8 cellular contexts compared by ENCODE assay signal in the genomic region with DNA sequence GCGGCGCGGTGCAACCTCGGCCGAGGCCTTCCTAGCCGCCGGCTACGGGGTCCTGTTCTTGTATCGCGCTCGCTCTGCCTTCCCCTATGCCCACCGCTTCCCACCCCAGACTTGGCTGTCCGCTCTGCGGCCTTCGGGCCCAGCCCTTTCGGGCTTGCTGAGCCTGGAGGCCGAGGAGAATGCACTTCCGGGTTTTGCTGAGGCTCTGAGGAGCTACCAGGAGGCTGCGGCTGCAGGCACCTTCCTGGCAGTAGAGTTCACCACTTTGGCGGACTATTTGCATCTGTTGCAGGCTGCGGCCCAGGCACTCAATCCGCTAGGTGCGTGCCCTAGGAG. TPM values are rescaled to one million over a fixed set of nuclear protein-coding genes. Genes with fewer than 3 reads are reported as not detected.
A peak's percentile ranks its signal among the peaks of the same experiment; 100 is the strongest.
DNase-seq lines count a peak whose midpoint lies in the region; ATAC-seq and TF ChIP-seq lines count a peak whose summit lies in the region.

No MANE protein-coding gene starts in this region.

- POLR2A ChIA-PET in T-cell (lab: Charles Lee), result no interaction called here

- no peaks in the 10 kb centered on the region for H4K20me1 ChIP-seq in KMS-11 (ENCODE audit: insufficient read depth)

- H3K4me2 ChIP-seq in KMS-11, result peak overlapping the region; percentile 77

- peak overlapping the region; percentile 82 for H3K27ac ChIP-seq in KMS-11
- H3K27ac ChIP-seq in brain microvascular endothelial cell, result peak overlapping the region; percentile 69

- TF ChIP-seq CTCF in KMS-11 (conservative IDR thresholded peaks at IDR 0.05; ENCODE audit: low read depth, low read length), result no peak
- no peak for TF ChIP-seq CTCF in brain microvascular endothelial cell (IDR thresholded peaks at IDR 0.05; ENCODE audit: low read depth, low read length, missing control alignments)

- H3K4me1 ChIP-seq in KMS-11 (ENCODE audit: low read depth, poor library complexity, severe bottlenecking), result peaks cover 4% of the 10 kb centered on the region

- H3K4me3 ChIP-seq in KMS-11 (IDR thresholded peaks at IDR 0.05; ENCODE audit: insufficient read depth, low read depth, low read length) (peak overlapping the region; percentile 81), brain microvascular endothelial cell (ENCODE audit: low read depth, low read length) (peak overlapping the region; percentile 81)

- peak overlapping the region; percentile 92 to 98 (median 94) for H3K4me3 Mint-ChIP-seq in T-cell

- H3K9ac ChIP-seq in KMS-11, result peak overlapping the region; percentile 91

- peak overlapping the region; percentile 99 for H2AFZ ChIP-seq in KMS-11 (ENCODE audit: low read depth)

- H3K79me2 ChIP-seq in KMS-11 (ENCODE audit: insufficient read depth, low read depth), result no peaks in the 10 kb centered on the region

- H3K27me3 ChIP-seq in KMS-11 (ENCODE audit: insufficient read depth, low read depth), result no peaks in the 10 kb centered on the region
- no peaks in the 10 kb centered on the region for H3K27me3 ChIP-seq in brain microvascular endothelial cell (replicated peaks)

- peak; percentile 52 for ATAC-seq in GM21737 (IDR thresholded peaks at IDR 0.05; ENCODE audit: unreplicated experiment)
- ATAC-seq in T-cell (replicated peaks in 1 of 4), result peak; percentile 54 to 71 (median 70)

- H3K9me3 Mint-ChIP-seq in T-cell, result no peaks in the 10 kb centered on the region

- peaks cover 36% of the 10 kb centered on the region for H3K36me3 Mint-ChIP-seq in T-cell

- H3K27me3 Mint-ChIP-seq in T-cell, result no peaks in the 10 kb centered on the region

- no peaks in the 10 kb centered on the region for H3K36me3 ChIP-seq in KMS-11 (ENCODE audit: insufficient read depth)
- H3K36me3 ChIP-seq in brain microvascular endothelial cell (replicated peaks), result no peaks in the 10 kb centered on the region

- in situ Hi-C loops in brain microvascular endothelial cell (cut with HindIII; ENCODE audit: low pct_ligation_motif_present, low sequenced_read_pairs), result no loop called here

- peak overlapping the region; percentile 97 to 98 for H3K27ac Mint-ChIP-seq in T-cell

- CTCF ChIA-PET in T-cell (lab: Charles Lee), result no interaction called here

- H3K4me1 Mint-ChIP-seq in T-cell, result peaks cover 42 to 49% (median 46%) of the 10 kb centered on the region in 3 donors

- DNase-seq in GM04503 (ENCODE audit: low read depth) (peak; percentile 26), T-cell (peak in 32 of 34 experiments; percentile 32 to 68 (median 52)), brain microvascular endothelial cell (peak; percentile 25), iPS-NIHi7 (ENCODE audit: extremely low spot score) (peak; percentile 61), HK-2 (ENCODE audit: unreplicated experiment) (no peak)
- peak; percentile 32 to 38 for DNase-seq in stimulated activated CD4-positive, alpha-beta T cell treated with anti-CD3 and anti-CD28 coated beads, Interleukin-12 subunit alpha, Interleukin-12 subunit beta, amount 100 ng/mL, for 24 hours (ENCODE audit: low read depth in 2 of 2)

RNA-seq across cellular contexts. Expression of gene PPCS, which starts 0.4 kb away (rescaled TPM):
- total RNA-seq in T-cell, result 10 to 100 TPM; 47.4 to 63.4 (median 61.8) TPM

RNA-seq across cellular contexts. Expression of gene ZMYND12, which starts 0.9 kb away (rescaled TPM):
- total RNA-seq in T-cell, result 1 to 10 TPM in 1 of 5 donors, under 1 TPM in 3, not detected in 1; 0.26 to 1.3 (median 0.68) TPM

RNA-seq across cellular contexts. Expression of gene CCDC30, which starts 6.4 kb away (rescaled TPM):
- total RNA-seq in T-cell, result 1 to 10 TPM; 3.3 to 6.3 (median 4.3) TPM
